Comparison of ENCODE assay signal across 17 cellular contexts in the genomic region with DNA sequence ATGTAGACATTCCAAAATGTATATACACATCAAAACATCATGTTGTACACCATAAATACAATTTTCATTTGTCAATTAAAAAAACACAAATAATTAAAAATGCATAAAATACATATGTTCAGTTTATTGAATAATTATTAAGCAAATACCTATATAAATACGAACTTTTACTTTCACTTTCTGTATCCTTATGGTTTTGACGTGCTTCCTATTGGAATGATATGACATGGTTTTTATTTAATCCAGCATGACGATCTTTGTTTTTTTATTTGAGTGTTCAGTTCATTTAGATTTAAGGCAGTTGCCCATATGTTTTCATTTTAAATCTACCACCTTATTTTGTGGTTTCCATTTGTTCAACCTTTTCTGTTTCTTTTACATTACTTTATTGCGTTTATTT.
DNase-seq lines count a peak whose midpoint lies in the region; ATAC-seq, FAIRE-seq and TF ChIP-seq lines count a peak whose summit lies in the region.
"Had no signal": no experiment of that assay in that cellular context is flagged by ENCODE, and none has a peak within 500 bp of the region (broad histone marks: within the 10 kb centered on the region; RNA-seq: fewer than 3 reads in every experiment).

No MANE protein-coding gene starts in this region.

- H4K20me1 ChIP-seq in HepG2 (ENCODE audit: insufficient read depth, low read length): no peaks in the 10 kb centered on the region

- H3K9me3 ChIP-seq in HepG2 (ENCODE audit: low read length): no peaks in the 10 kb centered on the region
- no peaks in the 10 kb centered on the region for H3K9me3 ChIP-seq in right lobe of liver
- H3K9me3 ChIP-seq in RWPE2 (ENCODE audit: severe bottlenecking): no peaks in the 10 kb centered on the region
- H3K9me3 ChIP-seq: adrenal gland, upper lobe of left lung had no signal

- CTCF ChIA-PET in HepG2 (lab: Yijun Ruan, JAX; ENCODE audit: low intra/inter-chr PET ratio, low total read pairs) (no interaction called here), GM10248 (lab: Yijun Ruan, JAX) (no interaction called here)

- FAIRE-seq in HepG2 (lab: Jason Lieb, UNC): no peak
- FAIRE-seq: K562 had no signal

- H3K27ac ChIP-seq in HepG2 (ENCODE audit: extremely low read length, insufficient read depth, low read length) (no peak overlapping the region), right lobe of liver (no peak overlapping the region), RWPE2 (ENCODE audit: poor library complexity, severe bottlenecking) (no peak overlapping the region)
- H3K27ac ChIP-seq: adrenal gland, neural progenitor cell, upper lobe of left lung had no signal

- POLR2A ChIA-PET in HepG2 (lab: Yijun Ruan, JAX) (no interaction called here), GM10248 (lab: Yijun Ruan, JAX) (no interaction called here)

- H3K36me3 ChIP-seq in HepG2 (replicated peaks in 1 of 2; ENCODE audit: control insufficient read depth in 1 of 2, insufficient read depth in 2 of 2, low read length in 2 of 2) (no peaks in the 10 kb centered on the region), right lobe of liver (no peaks in the 10 kb centered on the region), RWPE2 (ENCODE audit: low read depth) (no peaks in the 10 kb centered on the region)
- H3K36me3 ChIP-seq: adrenal gland, neural progenitor cell, upper lobe of left lung had no signal

- no peaks in the 10 kb centered on the region for H3K4me1 ChIP-seq in HepG2 (ENCODE audit: insufficient read depth, low read length)
- H3K4me1 ChIP-seq in right lobe of liver: no peaks in the 10 kb centered on the region
- H3K4me1 ChIP-seq in RWPE2 (ENCODE audit: insufficient read depth, poor library complexity, severe bottlenecking): peaks cover 5% of the 10 kb centered on the region
- H3K4me1 ChIP-seq: adrenal gland, neural progenitor cell, upper lobe of left lung had no signal

- H3K4me2 ChIP-seq in HepG2 (ENCODE audit: low read depth, low read length): peak overlapping the region; percentile 32; the same call in 1 of the 2 replicates
- H3K4me2 ChIP-seq: neural progenitor cell had no signal

- no peaks in the 10 kb centered on the region for H3K27me3 ChIP-seq in HepG2 (ENCODE audit: control insufficient read depth in 1 of 2, insufficient read depth in 2 of 2, low read length in 2 of 2)
- no peaks in the 10 kb centered on the region for H3K27me3 ChIP-seq in right lobe of liver
- no peaks in the 10 kb centered on the region for H3K27me3 ChIP-seq in RWPE2 (ENCODE audit: insufficient read depth, poor library complexity, severe bottlenecking)
- H3K27me3 ChIP-seq: adrenal gland, neural progenitor cell, upper lobe of left lung had no signal

- in situ Hi-C loops in HepG2 (cut with HindIII; ENCODE audit: extremely low pct_ligation_motif_present, low pct_unique_long_range_greater_than_20kb): loop anchor here (10.0 kb wide), 1 partner anchor 234 kb away; the partner anchor contains the start of gene PTS

- TF ChIP-seq RAD21 in HepG2 (CRISPR knock-in tag; IDR thresholded peaks at IDR 0.05): no peak

- H3K4me3 ChIP-seq in HepG2 (replicated peaks in 1 of 3; ENCODE audit: insufficient read depth in 1 of 3, low read depth in 2 of 3, low read length in 3 of 3): peak overlapping the region in 2 of 3 experiments; percentile 21 to 28; a peak in 2 of 6 replicates
- H3K4me3 ChIP-seq in right lobe of liver: peak overlapping the region in 1 of 3 donors; percentile 0
- H3K4me3 ChIP-seq in RWPE2 (ENCODE audit: severe bottlenecking): peak overlapping the region; percentile 6
- peak overlapping the region; percentile 22 for H3K4me3 ChIP-seq in fibroblast of mammary gland (ENCODE audit: control insufficient read depth, low read depth, low read length)
- H3K4me3 ChIP-seq: K562, neural progenitor cell, upper lobe of left lung had no signal

- no peak overlapping the region for H2AFZ ChIP-seq in HepG2 (ENCODE audit: low read length)
- H2AFZ ChIP-seq: neural progenitor cell had no signal

- DNase-seq in HepG2 (ENCODE audit: low spot score) (no peak), right lobe of liver (no peak), RWPE2 (ENCODE audit: low spot score) (no peak), fibroblast of mammary gland (ENCODE audit: low read depth) (peak; percentile 22), AG08395 (ENCODE audit: low spot score) (no peak), GM10248 (ENCODE audit: extremely low spot score) (no peak)
- DNase-seq: activated CD4-positive, CD25-positive, alpha-beta regulatory T cell; activated T-cell treated with anti-CD3 and anti-CD28 coated beads for 4 hours; adrenal gland; left cardiac atrium; NCI-H2171; upper lobe of left lung had no signal

- no peak for TF ChIP-seq CTCF in HepG2 (CRISPR knock-in tag; IDR thresholded peaks at IDR 0.05)
- TF ChIP-seq CTCF in right lobe of liver (IDR thresholded peaks at IDR 0.05): no peak
- no peak for TF ChIP-seq CTCF in RWPE2 (IDR thresholded peaks at IDR 0.05; ENCODE audit: poor library complexity, severe bottlenecking)
- no peak for TF ChIP-seq CTCF in fibroblast of mammary gland (conservative IDR thresholded peaks at IDR 0.05; ENCODE audit: control insufficient read depth, insufficient read depth, low read depth, low read length)
- TF ChIP-seq CTCF in GM10248 (IDR thresholded peaks at IDR 0.05; ENCODE audit: control extremely low read depth, extremely low read depth, low read depth, missing control alignments): no peak

- intact Hi-C loops in HepG2 (cut with micrococcal nuclease; ENCODE audit: unreplicated experiment): no loop called here
- intact Hi-C loops in right lobe of liver (cut with DNase I): no loop called here

- TF ChIP-seq POLR2A in HepG2 (IDR thresholded peaks at IDR 0.05; ENCODE audit: insufficient read depth in 1 of 2, low read depth in 2 of 2, low read length in 2 of 2) (no peak), right lobe of liver (IDR thresholded peaks at IDR 0.05) (no peak)

- no peak overlapping the region for H3K9ac ChIP-seq in HepG2 (ENCODE audit: insufficient read depth, low read depth, low read length)
- H3K9ac ChIP-seq: neural progenitor cell had no signal

- BruUV-seq in HepG2 (replicated peaks; lab: Mats Ljungman, UMichigan): no TSS peak

- no peak for ATAC-seq in HepG2
- no peak for ATAC-seq in right lobe of liver
- no peak for ATAC-seq in RWPE2 (ENCODE audit: low read depth)
- no peak for ATAC-seq in GM19324 (IDR thresholded peaks at IDR 0.05; ENCODE audit: low FRiP score, unreplicated experiment)
- ATAC-seq in HG03565 (IDR thresholded peaks at IDR 0.05; ENCODE audit: unreplicated experiment): no peak
- ATAC-seq: K562, left cardiac atrium, Right ventricle myocardium inferior had no signal

- no peaks in the 10 kb centered on the region for H3K79me2 ChIP-seq in HepG2 (ENCODE audit: insufficient read depth, low read length)

- WGBS in HepG2 (ENCODE audit: low lambda C conversion rate): 0% methylated on average over 4 of the region's 4 CpGs
- WGBS in right lobe of liver (ENCODE audit: insufficient coverage, low coverage, low lambda C conversion rate, missing lambda C conversion rate): 40% methylated on average over 4 of the region's 4 CpGs

- no peak for TF ChIP-seq EP300 in HepG2 (IDR thresholded peaks at IDR 0.05; ENCODE audit: low read depth in 2 of 2, low read length in 2 of 2)
- TF ChIP-seq EP300 in HepG2 (CRISPR knock-in tag; IDR thresholded peaks at IDR 0.05; ENCODE audit: borderline replicate concordance): no peak

TF ChIP-seq in HepG2, 621 proteins besides CTCF, POLR2A, EP300 and RAD21:
- TF ChIP-seq GABPB1 (CRISPR knock-in tag; IDR thresholded peaks at IDR 0.05) (no peak), GABPA (IDR thresholded peaks at IDR 0.05; ENCODE audit: low read depth, low read length) (no peak), GABPA (CRISPR knock-in tag; IDR thresholded peaks at IDR 0.05; ENCODE audit: low read depth) (no peak)
- TF ChIP-seq, protein P1, sequence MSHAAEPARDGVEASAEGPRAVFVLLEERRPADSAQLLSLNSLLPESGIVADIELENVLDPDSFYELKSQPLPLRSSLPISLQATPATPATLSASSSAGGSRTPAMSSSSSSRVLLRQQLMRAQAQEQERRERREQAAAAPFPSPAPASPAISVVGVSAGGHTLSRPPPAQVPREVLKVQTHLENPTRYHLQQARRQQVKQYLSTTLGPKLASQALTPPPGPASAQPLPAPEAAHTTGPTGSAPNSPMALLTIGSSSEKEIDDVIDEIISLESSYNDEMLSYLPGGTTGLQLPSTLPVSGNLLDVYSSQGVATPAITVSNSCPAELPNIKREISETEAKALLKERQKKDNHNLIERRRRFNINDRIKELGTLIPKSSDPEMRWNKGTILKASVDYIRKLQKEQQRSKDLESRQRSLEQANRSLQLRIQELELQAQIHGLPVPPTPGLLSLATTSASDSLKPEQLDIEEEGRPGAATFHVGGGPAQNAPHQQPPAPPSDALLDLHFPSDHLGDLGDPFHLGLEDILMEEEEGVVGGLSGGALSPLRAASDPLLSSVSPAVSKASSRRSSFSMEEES (CRISPR knock-in tag; IDR thresholded peaks at IDR 0.05): no peak
- TF ChIP-seq, protein P2, sequence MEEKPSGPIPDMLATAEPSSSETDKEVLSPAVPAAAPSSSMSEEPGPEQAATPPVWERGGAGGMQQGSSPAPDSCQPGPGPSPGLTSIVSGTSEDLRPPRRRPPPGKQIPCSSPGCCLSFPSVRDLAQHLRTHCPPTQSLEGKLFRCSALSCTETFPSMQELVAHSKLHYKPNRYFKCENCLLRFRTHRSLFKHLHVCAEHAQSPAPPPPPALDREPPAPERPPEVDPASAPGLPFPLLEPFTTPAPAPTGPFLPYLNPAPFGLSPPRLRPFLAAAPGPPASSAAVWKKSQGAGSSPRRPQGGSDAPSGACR (CRISPR knock-in tag; IDR thresholded peaks at IDR 0.05): no peak
- TF ChIP-seq, protein P3, sequence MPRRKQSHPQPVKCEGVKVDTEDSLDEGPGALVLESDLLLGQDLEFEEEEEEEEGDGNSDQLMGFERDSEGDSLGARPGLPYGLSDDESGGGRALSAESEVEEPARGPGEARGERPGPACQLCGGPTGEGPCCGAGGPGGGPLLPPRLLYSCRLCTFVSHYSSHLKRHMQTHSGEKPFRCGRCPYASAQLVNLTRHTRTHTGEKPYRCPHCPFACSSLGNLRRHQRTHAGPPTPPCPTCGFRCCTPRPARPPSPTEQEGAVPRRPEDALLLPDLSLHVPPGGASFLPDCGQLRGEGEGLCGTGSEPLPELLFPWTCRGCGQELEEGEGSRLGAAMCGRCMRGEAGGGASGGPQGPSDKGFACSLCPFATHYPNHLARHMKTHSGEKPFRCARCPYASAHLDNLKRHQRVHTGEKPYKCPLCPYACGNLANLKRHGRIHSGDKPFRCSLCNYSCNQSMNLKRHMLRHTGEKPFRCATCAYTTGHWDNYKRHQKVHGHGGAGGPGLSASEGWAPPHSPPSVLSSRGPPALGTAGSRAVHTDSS (CRISPR knock-in tag; conservative IDR thresholded peaks at IDR 0.05): no peak
TF ChIP-seq in HepG2: peak in this region for 0.
